ENCODE assay signal across 9 cellular contexts in genomic region chr3:196837819-196838420, GRCh38. TPM values are rescaled to one million over a fixed set of nuclear protein-coding genes. Genes with fewer than 3 reads are reported as not detected.
DNase-seq lines count a peak whose midpoint lies in the region; ATAC-seq and TF ChIP-seq lines count a peak whose summit lies in the region.
"Had no signal": no experiment of that assay in that cellular context is flagged by ENCODE, and none has a peak within 500 bp of the region (broad histone marks: within the 10 kb centered on the region; RNA-seq: fewer than 3 reads in every experiment).

No MANE protein-coding gene starts in this region.

- H3K9me3 Mint-ChIP-seq in natural killer cell treated with Interleukin-12 subunit alpha and Interleukin-12 subunit beta and Interleukin-15 and Interleukin-18, amount 100 ng/mL, for 72 hours = no peaks in the 10 kb centered on the region
- H3K9me3 Mint-ChIP-seq in stimulated activated naive CD8-positive, alpha-beta T cell treated with anti-CD3 and anti-CD28 coated beads, Interleukin-15, amount 100 ng/mL, for 72 hours = no peaks in the 10 kb centered on the region

- ATAC-seq in HG02981 (IDR thresholded peaks at IDR 0.05; ENCODE audit: unreplicated experiment) = peak; percentile 65
- ATAC-seq in natural killer cell treated with Interleukin-12 subunit alpha and Interleukin-12 subunit beta and Interleukin-15 and Interleukin-18, amount 100 ng/mL, for 72 hours = peak; percentile 80 to 85
- peak; percentile 92 for ATAC-seq in stimulated activated naive CD8-positive, alpha-beta T cell treated with anti-CD3 and anti-CD28 coated beads, Interleukin-15, amount 100 ng/mL, for 72 hours

- H3K4me1 ChIP-seq in esophagus squamous epithelium = no peaks in the 10 kb centered on the region

- TF ChIP-seq POLR2A in esophagus squamous epithelium (IDR thresholded peaks at IDR 0.05) = no peak

- no peaks in the 10 kb centered on the region for H3K27me3 Mint-ChIP-seq in natural killer cell treated with Interleukin-12 subunit alpha and Interleukin-12 subunit beta and Interleukin-15 and Interleukin-18, amount 100 ng/mL, for 72 hours
- no peaks in the 10 kb centered on the region for H3K27me3 Mint-ChIP-seq in stimulated activated naive CD8-positive, alpha-beta T cell treated with anti-CD3 and anti-CD28 coated beads, Interleukin-15, amount 100 ng/mL, for 72 hours
- H3K27me3 Mint-ChIP-seq: activated naive CD8-positive, alpha-beta T cell had no signal

- no peaks in the 10 kb centered on the region for H3K9me3 ChIP-seq in esophagus squamous epithelium

- intact Hi-C loops in esophagus squamous epithelium (cut with DNase I) = loop anchor here (10.0 kb wide), 1 partner anchor 127 kb away; the partner anchor contains the start of gene PIGZ

- H3K27me3 ChIP-seq in esophagus squamous epithelium = no peaks in the 10 kb centered on the region

- peak in 5 of 6 experiments; percentile 56 to 74 (median 67) for TF ChIP-seq CTCF in esophagus squamous epithelium (IDR thresholded peaks at IDR 0.05)

- no peaks in the 10 kb centered on the region for H3K4me1 Mint-ChIP-seq in natural killer cell treated with Interleukin-12 subunit alpha and Interleukin-12 subunit beta and Interleukin-15 and Interleukin-18, amount 100 ng/mL, for 72 hours (ENCODE audit: low read depth in 2 of 2)
- no peaks in the 10 kb centered on the region for H3K4me1 Mint-ChIP-seq in stimulated activated naive CD8-positive, alpha-beta T cell treated with anti-CD3 and anti-CD28 coated beads, Interleukin-15, amount 100 ng/mL, for 72 hours

- no peak overlapping the region for H3K4me3 ChIP-seq in esophagus squamous epithelium

- 47 to 48% methylated on average over 3 of the region's 3 CpGs for WGBS in esophagus squamous epithelium, 2 donors

- DNase-seq in DMS53 treated with DMSO at 0.1 percent for 48 hours (lab: John Stamatoyannopoulos, UW; ENCODE audit: unreplicated experiment) = peak; percentile 15
- peak; percentile 76 for DNase-seq in NOMO-1 treated with DMSO at 0.1 percent for 48 hours (lab: John Stamatoyannopoulos, UW; ENCODE audit: unreplicated experiment)
- peak; percentile 34 for DNase-seq in activated CD8-positive, alpha-beta memory T cell treated with anti-CD3 and anti-CD28 coated beads, Interleukin-2, amount 50 U/mL, for 1 hour (ENCODE audit: extremely low read depth)
- no peak for DNase-seq in esophagus squamous epithelium (lab: John Stamatoyannopoulos, UW)
- peak; percentile 75 for DNase-seq in natural killer cell treated with Interleukin-12 subunit alpha and Interleukin-12 subunit beta and Interleukin-15 and Interleukin-18, amount 100 ng/mL, for 72 hours (ENCODE audit: low spot score)
- DNase-seq in stimulated activated naive CD8-positive, alpha-beta T cell treated with anti-CD3 and anti-CD28 coated beads, Interleukin-15, amount 100 ng/mL, for 72 hours = peak; percentile 53 to 68
- no peak for DNase-seq in mesenteric fat pad (ENCODE audit: low spot score)

- H3K27ac ChIP-seq in esophagus squamous epithelium = no peak overlapping the region

- H3K36me3 ChIP-seq in esophagus squamous epithelium = peaks cover 0 to 1% (median 0%) of the 10 kb centered on the region in 3 donors

- H3K36me3 Mint-ChIP-seq in natural killer cell treated with Interleukin-12 subunit alpha and Interleukin-12 subunit beta and Interleukin-15 and Interleukin-18, amount 100 ng/mL, for 72 hours = no peaks in the 10 kb centered on the region
- H3K36me3 Mint-ChIP-seq: activated naive CD8-positive, alpha-beta T cell had no signal

- H3K27ac Mint-ChIP-seq in natural killer cell treated with Interleukin-12 subunit alpha and Interleukin-12 subunit beta and Interleukin-15 and Interleukin-18, amount 100 ng/mL, for 72 hours = no peak overlapping the region
- H3K27ac Mint-ChIP-seq in stimulated activated naive CD8-positive, alpha-beta T cell treated with anti-CD3 and anti-CD28 coated beads, Interleukin-15, amount 100 ng/mL, for 72 hours = no peak overlapping the region
- H3K27ac Mint-ChIP-seq: activated naive CD8-positive, alpha-beta T cell had no signal

- no peak overlapping the region for H3K4me3 Mint-ChIP-seq in natural killer cell treated with Interleukin-12 subunit alpha and Interleukin-12 subunit beta and Interleukin-15 and Interleukin-18, amount 100 ng/mL, for 72 hours
- no peak overlapping the region for H3K4me3 Mint-ChIP-seq in stimulated activated naive CD8-positive, alpha-beta T cell treated with anti-CD3 and anti-CD28 coated beads, Interleukin-15, amount 100 ng/mL, for 72 hours
- H3K4me3 Mint-ChIP-seq: activated naive CD8-positive, alpha-beta T cell had no signal

RNA-seq across cellular contexts. Expression of gene SENP5, which starts 29.8 kb away (rescaled TPM):
- total RNA-seq in esophagus squamous epithelium = 10 to 100 TPM; 14.5 to 37.8 (median 21.3) TPM
- total RNA-seq in natural killer cell treated with Interleukin-12 subunit alpha and Interleukin-12 subunit beta and Interleukin-15 and Interleukin-18, amount 100 ng/mL, for 72 hours = 10 to 100 TPM; 54.5 to 68.4 TPM
- total RNA-seq in mesenteric fat pad = 38.2 TPM

Comparison
In these comparisons a context has a peak if more than half of its experiments do, and no peak if none do; other contexts are left out.
1. DNase-seq: peak in DMS53 treated with DMSO at 0.1 percent for 48 hours (single experiment), NOMO-1 treated with DMSO at 0.1 percent for 48 hours (single experiment), activated CD8-positive, alpha-beta memory T cell treated with anti-CD3 and anti-CD28 coated beads, Interleukin-2, amount 50 U/mL, for 1 hour (single experiment), natural killer cell treated with Interleukin-12 subunit alpha and Interleukin-12 subunit beta and Interleukin-15 and Interleukin-18, amount 100 ng/mL, for 72 hours (single experiment) and stimulated activated naive CD8-positive, alpha-beta T cell treated with anti-CD3 and anti-CD28 coated beads, Interleukin-15, amount 100 ng/mL, for 72 hours (2 of 2); none in esophagus squamous epithelium (single experiment) and mesenteric fat pad (single experiment).
2. Peak in every context shown above with its lines, with median percentiles within 50 percentile points of each other: ATAC-seq.